Comparison of ENCODE assay signal across 1 cellular context in the genomic region with DNA sequence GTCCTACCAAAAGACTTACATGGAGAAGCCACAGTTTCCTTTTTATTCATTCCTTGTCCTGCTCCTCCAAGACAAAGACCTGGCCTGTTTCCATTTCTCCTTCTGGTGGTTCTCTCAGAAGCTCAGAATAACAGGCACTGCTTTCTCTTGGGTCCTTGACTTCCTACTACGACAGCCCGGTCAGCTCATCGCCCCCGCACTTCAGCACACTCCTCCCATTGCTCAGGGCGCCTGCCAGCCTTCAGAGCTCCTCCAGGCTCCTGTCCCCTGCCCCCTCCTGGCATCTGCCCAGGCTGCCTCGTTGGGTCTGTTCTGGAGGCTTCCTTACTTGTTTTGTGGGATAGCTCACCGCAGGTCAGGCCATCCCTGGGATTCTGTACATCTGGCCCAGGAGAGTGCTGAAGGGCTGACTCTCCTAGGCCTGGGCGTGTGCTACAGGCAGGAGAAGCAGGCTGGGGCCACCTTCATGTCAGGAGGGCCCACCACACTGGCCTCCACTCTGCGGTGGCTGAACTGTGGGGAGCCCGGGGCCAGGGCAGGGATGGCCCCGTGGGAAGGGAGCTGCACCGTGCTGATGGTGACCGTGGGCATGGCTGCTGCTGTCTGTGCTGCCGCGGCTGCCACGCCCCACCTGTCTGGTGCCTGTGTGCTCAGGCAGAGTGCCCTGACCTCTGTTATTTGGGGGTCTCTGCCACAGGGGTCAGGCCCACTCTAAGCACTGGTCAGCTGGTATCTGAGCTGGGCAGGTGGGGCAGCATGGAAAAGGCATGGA.
TF ChIP-seq lines count a peak whose summit lies in the region.

No MANE protein-coding gene starts in this region.

TF ChIP-seq in HepG2, 621 proteins besides CTCF, POLR2A, EP300 and RAD21:
- TF ChIP-seq XRCC5 (optimal IDR thresholded peaks at IDR 0.05; ENCODE audit: low read length), result no peak
- peak; percentile 59 for TF ChIP-seq RBM22 (optimal IDR thresholded peaks at IDR 0.05; ENCODE audit: low read length)
- no peak for TF ChIP-seq GTF2F1 (IDR thresholded peaks at IDR 0.05; ENCODE audit: low read length)
- TF ChIP-seq AGO2 (optimal IDR thresholded peaks at IDR 0.05; ENCODE audit: low read depth, low read length), result peak; percentile 79
- TF ChIP-seq, protein P1, sequence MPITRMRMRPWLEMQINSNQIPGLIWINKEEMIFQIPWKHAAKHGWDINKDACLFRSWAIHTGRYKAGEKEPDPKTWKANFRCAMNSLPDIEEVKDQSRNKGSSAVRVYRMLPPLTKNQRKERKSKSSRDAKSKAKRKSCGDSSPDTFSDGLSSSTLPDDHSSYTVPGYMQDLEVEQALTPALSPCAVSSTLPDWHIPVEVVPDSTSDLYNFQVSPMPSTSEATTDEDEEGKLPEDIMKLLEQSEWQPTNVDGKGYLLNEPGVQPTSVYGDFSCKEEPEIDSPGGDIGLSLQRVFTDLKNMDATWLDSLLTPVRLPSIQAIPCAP (CRISPR knock-in tag; IDR thresholded peaks at IDR 0.05; ENCODE audit: low read depth), result no peak
- TF ChIP-seq GTF3A (CRISPR knock-in tag; conservative IDR thresholded peaks at IDR 0.05), result no peak
- 0 out of 2 replicates have a peak, but pooled peaks have one; percentile 34 for TF ChIP-seq RXRA (CRISPR knock-in tag; IDR thresholded peaks at IDR 0.05)
- TF ChIP-seq ZNF768 (CRISPR knock-in tag; IDR thresholded peaks at IDR 0.05), result peak; percentile 55; the same call in 1 of the 2 replicates
- TF ChIP-seq HHEX (CRISPR knock-in tag; IDR thresholded peaks at IDR 0.05), result no peak
- no peak for TF ChIP-seq MAFF (IDR thresholded peaks at IDR 0.05; ENCODE audit: low read depth, low read length)
TF ChIP-seq in HepG2: peak in this region for 4.
